In the genomic region with DNA sequence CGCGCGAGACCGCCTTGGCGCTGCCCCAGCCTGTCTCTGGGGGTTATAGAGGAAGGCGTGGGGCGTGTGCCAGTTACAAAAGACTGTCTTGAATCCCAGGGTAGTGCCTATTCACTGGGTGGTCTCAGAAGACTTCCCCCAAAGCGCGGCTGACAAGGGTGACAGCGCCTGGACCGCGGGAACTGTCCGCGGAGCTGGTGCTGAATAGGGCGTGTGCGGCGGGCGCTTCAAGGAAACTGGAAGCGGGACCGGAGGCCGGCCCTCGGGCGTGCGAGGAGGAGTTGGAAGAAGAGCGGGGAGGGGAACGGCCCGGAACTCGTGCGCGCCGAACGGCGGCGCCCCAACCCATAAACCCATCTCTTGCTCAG, we compare ENCODE assay signal across 8 cellular contexts. TPM values are rescaled to one million over a fixed set of nuclear protein-coding genes. Genes with fewer than 3 reads are reported as not detected.
DNase-seq lines count a peak whose midpoint lies in the region; ATAC-seq and TF ChIP-seq lines count a peak whose summit lies in the region.

No MANE protein-coding gene starts in this region.

- no peaks in the 10 kb centered on the region for H3K36me3 Mint-ChIP-seq in GM23338 (ENCODE audit: low read depth)
- H3K36me3 Mint-ChIP-seq in stimulated activated naive B cell treated with anti-CD40 and anti-IgM and Interleukin-4, amounts not matched to agents 10 μg/mL and 1 μg/mL and 100 μg/mL, for 72 hours, result peaks cover 0 to 1% of the 10 kb centered on the region in 2 donors

- no peaks in the 10 kb centered on the region for H3K79me2 ChIP-seq in GM23338 (replicated peaks; ENCODE audit: insufficient read depth)

- H3K36me3 ChIP-seq in GM23338 (ENCODE audit: insufficient read depth), result no peaks in the 10 kb centered on the region
- no peaks in the 10 kb centered on the region for H3K36me3 ChIP-seq in brain microvascular endothelial cell (replicated peaks)

- in situ Hi-C loops in brain microvascular endothelial cell (cut with HindIII; ENCODE audit: low pct_ligation_motif_present, low sequenced_read_pairs), result no loop called here

- H3K27ac ChIP-seq in GM23338 (ENCODE audit: low read depth) (no peak overlapping the region), brain microvascular endothelial cell (no peak overlapping the region)

- H3K4me1 ChIP-seq in GM23338 (ENCODE audit: insufficient read depth), result peaks cover 12% of the 10 kb centered on the region; the same call in 1 of the 2 replicates

- peaks cover 9% of the 10 kb centered on the region for H3F3A ChIP-seq in GM23338 (replicated peaks; ENCODE audit: low read depth)

- no peak overlapping the region for H2AFZ ChIP-seq in GM23338

- no peaks in the 10 kb centered on the region for H3K9me3 Mint-ChIP-seq in GM23338
- no peaks in the 10 kb centered on the region for H3K9me3 Mint-ChIP-seq in stimulated activated naive B cell treated with anti-CD40 and anti-IgM and Interleukin-4, amounts not matched to agents 10 μg/mL and 1 μg/mL and 100 μg/mL, for 72 hours

- H3K4me1 Mint-ChIP-seq in GM23338, result peaks cover 8% of the 10 kb centered on the region
- peaks cover 15 to 39% of the 10 kb centered on the region in 2 donors for H3K4me1 Mint-ChIP-seq in stimulated activated naive B cell treated with anti-CD40 and anti-IgM and Interleukin-4, amounts not matched to agents 10 μg/mL and 1 μg/mL and 100 μg/mL, for 72 hours

- peak; percentile 90 for DNase-seq in GM23338 (ENCODE audit: low spot score)
- DNase-seq in brain microvascular endothelial cell, result no peak
- DNase-seq in kidney tubule cell (ENCODE audit: low spot score), result peak; percentile 50
- no peak for DNase-seq in stimulated activated naive B cell treated with anti-CD40 and anti-IgM and Interleukin-4, amounts not matched to agents 10 μg/mL and 1 μg/mL and 100 μg/mL, for 72 hours
- no peak for DNase-seq in cortex of kidney (lab: John Stamatoyannopoulos, UW)
- DNase-seq in foreskin melanocyte, result no peak

- peak overlapping the region; percentile 75 for H3K4me3 Mint-ChIP-seq in GM23338
- peak overlapping the region; percentile 81 to 83 for H3K4me3 Mint-ChIP-seq in stimulated activated naive B cell treated with anti-CD40 and anti-IgM and Interleukin-4, amounts not matched to agents 10 μg/mL and 1 μg/mL and 100 μg/mL, for 72 hours

- H3K27me3 ChIP-seq in GM23338 (ENCODE audit: insufficient read depth) (peaks cover 98% of the 10 kb centered on the region), brain microvascular endothelial cell (replicated peaks) (peaks cover 55% of the 10 kb centered on the region)

- peaks cover 66% of the 10 kb centered on the region for H3K27me3 Mint-ChIP-seq in GM23338 (ENCODE audit: insufficient read depth, low read depth, poor library complexity)
- peaks cover 27 to 48% of the 10 kb centered on the region in 2 donors for H3K27me3 Mint-ChIP-seq in stimulated activated naive B cell treated with anti-CD40 and anti-IgM and Interleukin-4, amounts not matched to agents 10 μg/mL and 1 μg/mL and 100 μg/mL, for 72 hours

- peaks cover 5% of the 10 kb centered on the region for H4K20me1 ChIP-seq in GM23338 (replicated peaks; ENCODE audit: insufficient read depth)

- TF ChIP-seq CTCF in GM23338 (conservative IDR thresholded peaks at IDR 0.05; ENCODE audit: low read depth in 2 of 2), result no peak
- no peak for TF ChIP-seq CTCF in brain microvascular endothelial cell (IDR thresholded peaks at IDR 0.05; ENCODE audit: low read depth, low read length, missing control alignments)

- H3K4me3 ChIP-seq in GM23338 (peak overlapping the region; percentile 67), brain microvascular endothelial cell (ENCODE audit: low read depth, low read length) (peak overlapping the region; percentile 17)

- ATAC-seq in GM23338, result peak; percentile 33
- ATAC-seq in SK-N-SH treated with all-trans-retinoic acid at 6 μM for 48 hours, result peak; percentile 69
- peak; percentile 12 to 18 for ATAC-seq in stimulated activated naive B cell treated with anti-CD40 and anti-IgM and Interleukin-4, amounts not matched to agents 10 μg/mL and 1 μg/mL and 100 μg/mL, for 72 hours (replicated peaks)
- no peak for ATAC-seq in HG03025 (IDR thresholded peaks at IDR 0.05; ENCODE audit: low FRiP score, unreplicated experiment)

- H3K27ac Mint-ChIP-seq in GM23338, result no peak overlapping the region
- H3K27ac Mint-ChIP-seq in stimulated activated naive B cell treated with anti-CD40 and anti-IgM and Interleukin-4, amounts not matched to agents 10 μg/mL and 1 μg/mL and 100 μg/mL, for 72 hours, result peak overlapping the region; percentile 56

- H3K4me2 ChIP-seq in GM23338, result peak overlapping the region; percentile 89

- H3K9me2 ChIP-seq in GM23338 (ENCODE audit: insufficient read depth), result no peaks in the 10 kb centered on the region

TF ChIP-seq in GM23338, 12 proteins besides CTCF, POLR2A, EP300 and RAD21:
- TF ChIP-seq REST (IDR thresholded peaks at IDR 0.05; ENCODE audit: unreplicated experiment) (peak; percentile 92), STAT1 (IDR thresholded peaks at IDR 0.05; ENCODE audit: unreplicated experiment) (no peak)

TF ChIP-seq in SK-N-SH treated with all-trans-retinoic acid at 6 μM for 48 hours, 23 proteins besides CTCF, POLR2A, EP300 and RAD21:
- 0 out of 2 replicates have a peak, but pooled peaks have one; percentile 56 for TF ChIP-seq CSDC2 (CRISPR knock-in tag; IDR thresholded peaks at IDR 0.05)
- no peak for TF ChIP-seq PPARA (CRISPR knock-in tag; IDR thresholded peaks at IDR 0.05; ENCODE audit: borderline replicate concordance)
TF ChIP-seq in SK-N-SH treated with all-trans-retinoic acid at 6 μM for 48 hours: peak in this region for 1.

RNA-seq across cellular contexts. Expression of gene EGR4, which starts 2.3 kb away (rescaled TPM):
- total RNA-seq in GM23338 (2014; rRNA removed; shearing (Covaris generic)), result not detected in 2 replicates
- 0.23 TPM in 1 of 2 replicates, not detected in the other for polyA plus RNA-seq in GM23338 (2016; fragmentation: Nextera tagmentation; extraction: Ambion mirVana)

RNA-seq across cellular contexts. Expression of gene FBXO41, which starts 6.8 kb away (rescaled TPM):
- total RNA-seq in GM23338 (2014; rRNA removed; shearing (Covaris generic)), result 13.8 and 16.5 TPM in 2 replicates
- polyA plus RNA-seq in GM23338 (2016; fragmentation: Nextera tagmentation; extraction: Ambion mirVana), result 3.1 and 3.5 TPM in 2 replicates

RNA-seq across cellular contexts. Expression of gene CCT7, which starts 57.0 kb away (rescaled TPM):
- total RNA-seq in GM23338 (2014; rRNA removed; shearing (Covaris generic)), result 516 and 642 TPM in 2 replicates
- polyA plus RNA-seq in GM23338 (2016; fragmentation: Nextera tagmentation; extraction: Ambion mirVana), result 269 and 287 TPM in 2 replicates

RNA-seq across cellular contexts. Expression of gene PRADC1, which starts 58.0 kb away (rescaled TPM):
- total RNA-seq in GM23338 (2014; rRNA removed; shearing (Covaris generic)), result 6.5 and 8.6 TPM in 2 replicates
- 6.8 and 8.3 TPM in 2 replicates for polyA plus RNA-seq in GM23338 (2016; fragmentation: Nextera tagmentation; extraction: Ambion mirVana)

Comparison
In these comparisons a context has a peak if more than half of its experiments do, and no peak if none do; other contexts are left out.
1. DNase-seq: peak in GM23338 (single experiment) and kidney tubule cell (single experiment); none in brain microvascular endothelial cell (single experiment), stimulated activated naive B cell treated with anti-CD40 and anti-IgM and Interleukin-4, amounts not matched to agents 10 μg/mL and 1 μg/mL and 100 μg/mL, for 72 hours (single experiment), cortex of kidney (single experiment) and foreskin melanocyte (single experiment).